25 cellular contexts compared by ENCODE assay signal in the genomic region with DNA sequence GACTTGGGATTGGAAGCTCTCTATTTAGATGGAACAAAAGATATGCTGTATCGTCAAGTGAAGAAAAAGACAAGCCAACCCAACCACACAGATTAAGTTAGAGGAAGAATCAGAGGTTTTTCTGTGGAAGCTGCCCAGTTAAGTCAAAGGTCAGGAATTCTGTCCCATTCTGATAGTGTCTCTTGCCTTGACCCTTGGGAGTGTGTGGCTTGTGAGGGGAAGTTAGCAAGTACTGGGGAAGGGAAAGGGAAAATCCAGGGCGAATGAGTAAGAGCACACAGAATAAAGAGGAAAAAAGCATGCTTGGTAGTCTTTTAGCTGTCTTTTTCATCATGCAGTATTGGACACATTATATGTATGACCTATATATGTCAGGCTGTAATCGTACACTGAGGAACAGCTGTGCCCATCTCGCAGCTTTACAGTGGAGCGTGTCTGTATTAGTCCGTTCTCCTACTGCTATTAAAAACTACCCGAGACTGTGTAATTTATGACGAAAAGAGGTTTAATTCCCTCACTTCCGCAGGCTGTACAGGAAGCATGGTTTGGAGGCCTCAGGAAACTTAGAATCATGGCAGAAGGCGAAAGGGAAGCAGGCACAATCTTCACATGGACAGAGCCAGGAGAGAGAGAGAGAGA.
"Had no signal": no experiment of that assay in that cellular context is flagged by ENCODE, and none has a peak within 500 bp of the region (broad histone marks: within the 10 kb centered on the region; RNA-seq: fewer than 3 reads in every experiment).

No MANE protein-coding gene starts in this region.

- H3K27me3 Mint-ChIP-seq: activated B cell treated with CpG ODN at 0.5 μM for 24 hours; activated naive CD8-positive, alpha-beta T cell; T-helper 17 cell had no signal

- DNase-seq: activated B cell treated with CpG ODN at 0.5 μM for 24 hours; activated CD4-positive, alpha-beta T cell treated with anti-CD3 and anti-CD28 coated beads, Interleukin-2, amount 50 U/mL, for 1 hour; activated CD8-positive, alpha-beta T cell treated with anti-CD3 and anti-CD28 coated beads, Interleukin-2, amount 10 ng/mL, durations not matched to agents 7 days and 5 days; activated naive CD4-positive, alpha-beta T cell; activated T-cell treated with anti-CD3 and anti-CD28 coated beads for 4 hours; activated T-cell treated with anti-CD3 and anti-CD28 coated beads, Interleukin-2, amount 50 U/mL, for 72 hours; anterior cingulate cortex; body of pancreas; colonic mucosa; effector memory CD4-positive, alpha-beta T cell; erythroblast; islet precursor cell; left cardiac atrium; mammary epithelial cell; natural killer cell; ovary; sigmoid colon; stimulated activated naive CD4-positive, alpha-beta T cell; T-helper 17 cell had no signal

- H3K4me1 Mint-ChIP-seq: activated B cell treated with CpG ODN at 0.5 μM for 24 hours, natural killer cell, T-helper 17 cell had no signal

- H2AFZ ChIP-seq: hepatocyte had no signal

- H3K27ac ChIP-seq: body of pancreas, colonic mucosa, gastroesophageal sphincter, hepatocyte, ovary, sigmoid colon had no signal

- H3K4me3 ChIP-seq: body of pancreas, colonic mucosa, gastroesophageal sphincter, hepatocyte, ovary, sigmoid colon, tibial nerve had no signal

- H3K27ac Mint-ChIP-seq: activated B cell treated with CpG ODN at 0.5 μM for 24 hours; activated CD8-positive, alpha-beta T cell treated with anti-CD3 and anti-CD28 coated beads, Interleukin-2, amount 10 ng/mL, durations not matched to agents 7 days and 5 days; activated naive CD8-positive, alpha-beta T cell; activated T-cell treated with anti-CD3 and anti-CD28 coated beads, Interleukin-2, amount 50 U/mL, for 72 hours; mesothelial cell of epicardium; natural killer cell; progenitor cell of endocrine pancreas; T-helper 17 cell had no signal

- H3K4me1 ChIP-seq: body of pancreas, colonic mucosa had no signal

- H3K9me3 ChIP-seq: body of pancreas, colonic mucosa, gastroesophageal sphincter, ovary, sigmoid colon, tibial nerve had no signal

- H3K27me3 ChIP-seq: body of pancreas, colonic mucosa, gastroesophageal sphincter, hepatocyte, ovary, sigmoid colon, tibial nerve had no signal

- H3K4me3 Mint-ChIP-seq: activated B cell treated with CpG ODN at 0.5 μM for 24 hours; activated CD8-positive, alpha-beta T cell treated with anti-CD3 and anti-CD28 coated beads, Interleukin-2, amount 10 ng/mL, durations not matched to agents 7 days and 5 days; activated naive CD8-positive, alpha-beta T cell; activated T-cell treated with anti-CD3 and anti-CD28 coated beads, Interleukin-2, amount 50 U/mL, for 72 hours; mesothelial cell of epicardium; natural killer cell; T-helper 17 cell had no signal

- H3K79me2 ChIP-seq: hepatocyte had no signal

- ATAC-seq: activated CD8-positive, alpha-beta T cell treated with anti-CD3 and anti-CD28 coated beads, Interleukin-2, amount 10 ng/mL, durations not matched to agents 7 days and 5 days; activated T-cell treated with anti-CD3 and anti-CD28 coated beads, Interleukin-2, amount 50 U/mL, for 72 hours; body of pancreas; gastroesophageal sphincter; left cardiac atrium; natural killer cell; T-helper 17 cell had no signal

- H3K36me3 ChIP-seq: colonic mucosa, gastroesophageal sphincter, ovary, sigmoid colon, tibial nerve had no signal

- H3K36me3 Mint-ChIP-seq: activated naive CD8-positive, alpha-beta T cell; mesothelial cell of epicardium; natural killer cell had no signal

- H3K4me2 ChIP-seq: hepatocyte had no signal
